Comparison of ENCODE assay signal across 8 cellular contexts in genomic region chr10:112376578-112376855, GRCh38. TPM values are rescaled to one million over a fixed set of nuclear protein-coding genes. Genes with fewer than 3 reads are reported as not detected.
A peak's percentile ranks its signal among the peaks of the same experiment; 100 is the strongest.
DNase-seq lines count a peak whose midpoint lies in the region; ATAC-seq, FAIRE-seq and TF ChIP-seq lines count a peak whose summit lies in the region.

No MANE protein-coding gene starts in this region.

- peaks cover 44% of the 10 kb centered on the region for H3K36me3 Mint-ChIP-seq in CD4-positive, alpha-beta T cell (ENCODE audit: low read depth)
- H3K36me3 Mint-ChIP-seq in glutamatergic neuron (ENCODE audit: unreplicated experiment) = no peaks in the 10 kb centered on the region

- H2AK5ac ChIP-seq in IMR-90 (ENCODE audit: low read depth, low read length) = peak overlapping the region; percentile 73; the same call in 1 of the 2 replicates

- H3K36me3 ChIP-seq in IMR-90 (ENCODE audit: control insufficient read depth, insufficient read depth, low read length) = no peaks in the 10 kb centered on the region; the same call in 1 of the 2 replicates
- H3K36me3 ChIP-seq in stomach = peaks cover 0 to 9% (median 0%) of the 10 kb centered on the region in 4 donors

- CTCF ChIA-PET in CD4-positive, alpha-beta T cell (lab: Charles Lee) = interaction anchor here (1.5 to 2.3 kb wide), 2 partner anchors 9 to 23 kb away, joined by 3 to 6 read pairs; no protein-coding TSS in a partner anchor
- CTCF ChIA-PET in IMR-90 (lab: Yijun Ruan, JAX) = no interaction called here

- in situ Hi-C loops in IMR-90 (cut with MboI; ENCODE audit: low sequenced_read_pairs) = no loop called here

- H2AK9ac ChIP-seq in IMR-90 (replicated peaks; ENCODE audit: low read depth, low read length, poor library complexity) = peak overlapping the region; percentile 90

- no peaks in the 10 kb centered on the region for H4K20me1 ChIP-seq in IMR-90 (ENCODE audit: insufficient read depth, low read length)

- peaks cover 74% of the 10 kb centered on the region for H3K4me1 Mint-ChIP-seq in CD4-positive, alpha-beta T cell (ENCODE audit: low read depth)
- no peaks in the 10 kb centered on the region for H3K4me1 Mint-ChIP-seq in glutamatergic neuron (ENCODE audit: low read depth, unreplicated experiment)

- TF ChIP-seq CTCF in CD4-positive, alpha-beta T cell (IDR thresholded peaks at IDR 0.05) = no peak
- TF ChIP-seq CTCF in IMR-90 (conservative IDR thresholded peaks at IDR 0.05; ENCODE audit: low read depth, low read length) (no peak), epithelial cell of proximal tubule (conservative IDR thresholded peaks at IDR 0.05; ENCODE audit: low read depth, low read length) (no peak), stomach (IDR thresholded peaks at IDR 0.05) (no peak), glutamatergic neuron (IDR thresholded peaks at IDR 0.05; ENCODE audit: partially characterized antibody, unreplicated experiment) (no peak)

- TF ChIP-seq EP300 in stomach (IDR thresholded peaks at IDR 0.05) = no peak

- no peaks in the 10 kb centered on the region for H3K27me3 ChIP-seq in CD4-positive, alpha-beta T cell (ENCODE audit: control insufficient read depth, insufficient read depth, low read length)
- H3K27me3 ChIP-seq in IMR-90 (ENCODE audit: control insufficient read depth, insufficient read depth, low read length) = no peaks in the 10 kb centered on the region
- H3K27me3 ChIP-seq in stomach = no peaks in the 10 kb centered on the region

- H4K5ac ChIP-seq in IMR-90 (ENCODE audit: low read depth, low read length) = peak overlapping the region; percentile 83

- no peak overlapping the region for H3K9ac ChIP-seq in IMR-90 (ENCODE audit: low read depth, low read length)

- peak overlapping the region; percentile 78 for H3K27ac ChIP-seq in CD4-positive, alpha-beta T cell (ENCODE audit: low read depth, low read length)
- H3K27ac ChIP-seq in IMR-90 (ENCODE audit: insufficient read depth, low read length) = peak overlapping the region; percentile 49; the same call in 1 of the 2 replicates
- H3K27ac ChIP-seq in stomach = peak overlapping the region; percentile 85 to 91 (median 87)

- intact Hi-C loops in CD4-positive, alpha-beta T cell (cut with DNase I, micrococcal nuclease) = loop anchor here in 1 of 2 experiments (5.0 kb wide), 1 partner anchor 71 kb away; the partner anchor contains the start of genes VTI1A and ZDHHC6
- intact Hi-C loops in IMR-90 (cut with micrococcal nuclease) (no loop called here), stomach (cut with DNase I; ENCODE audit: low total_unique reads) (no loop called here)

- no peak overlapping the region; the same call in 2 of the 3 replicates for H2BK15ac ChIP-seq in IMR-90 (ENCODE audit: low read depth, low read length)

- H3K18ac ChIP-seq in IMR-90 (ENCODE audit: low read depth, low read length) = no peak overlapping the region

- no peak overlapping the region for H3K56ac ChIP-seq in IMR-90 (ENCODE audit: extremely low read depth, insufficient read depth, low read length)

- no peak for TF ChIP-seq POLR2A in IMR-90 (IDR thresholded peaks at IDR 0.05; ENCODE audit: low read depth, low read length)
- TF ChIP-seq POLR2A in stomach (IDR thresholded peaks at IDR 0.05) = no peak

- peak overlapping the region; percentile 95 for H3K27ac Mint-ChIP-seq in CD4-positive, alpha-beta T cell
- no peak overlapping the region for H3K27ac Mint-ChIP-seq in glutamatergic neuron (ENCODE audit: unreplicated experiment)

- H2BK5ac ChIP-seq in IMR-90 (ENCODE audit: low read depth, low read length, poor library complexity, severe bottlenecking) = no peak overlapping the region

- peak overlapping the region; percentile 96; the same call in 1 of the 2 replicates for H3K14ac ChIP-seq in IMR-90 (replicated peaks; ENCODE audit: low read depth, low read length)

- dilution Hi-C loops in IMR-90 (cut with HindIII; ENCODE audit: low sequenced_read_pairs, unreplicated experiment) = no loop called here

- no CpG with 5 or more reads among the region's 3 CpGs for WGBS in IMR-90 (ENCODE audit: extremely low coverage in 2 of 2, insufficient read length in 1 of 2), 2 experiments
- 22 to 38% (median 28%) methylated on average over 3 of the region's 3 CpGs for WGBS in stomach, 5 donors

- peak overlapping the region; percentile 100 for H3K4me3 Mint-ChIP-seq in CD4-positive, alpha-beta T cell
- no peak overlapping the region for H3K4me3 Mint-ChIP-seq in glutamatergic neuron (ENCODE audit: unreplicated experiment)

- peak; percentile 7 for ATAC-seq in CD4-positive, alpha-beta T cell (ENCODE audit: poor library complexity)
- ATAC-seq in GM21360 (IDR thresholded peaks at IDR 0.05; ENCODE audit: unreplicated experiment) (peak; percentile 17), IMR-90 (ENCODE audit: low read depth) (no peak)

- no peak for TF ChIP-seq RAD21 in IMR-90 (IDR thresholded peaks at IDR 0.05; ENCODE audit: low read length)

- H2AFZ ChIP-seq in IMR-90 (replicated peaks; ENCODE audit: low read length, poor library complexity) = peak overlapping the region; percentile 97

- POLR2A ChIA-PET in CD4-positive, alpha-beta T cell (lab: Charles Lee) = interaction anchor here (0.7 to 3.0 kb wide), 5 partner anchors 11 to 193 kb away, joined by 3 to 40 read pairs (median 15); partner anchors contain the start of genes GPAM, VTI1A and ZDHHC6
- POLR2A ChIA-PET in IMR-90 (lab: Charles Lee; ENCODE audit: unreplicated experiment) = no interaction called here

- H3K4me2 ChIP-seq in IMR-90 (ENCODE audit: low read depth, low read length) = no peak overlapping the region; the same call in 1 of the 2 replicates

- H4K91ac ChIP-seq in IMR-90 (ENCODE audit: insufficient read depth, low read depth, low read length) = peak overlapping the region; percentile 79; the same call in 1 of the 2 replicates

- H3K27me3 Mint-ChIP-seq in CD4-positive, alpha-beta T cell = no peaks in the 10 kb centered on the region
- H3K27me3 Mint-ChIP-seq in glutamatergic neuron (ENCODE audit: unreplicated experiment) = no peaks in the 10 kb centered on the region

- H4K8ac ChIP-seq in IMR-90 (ENCODE audit: low read depth in 2 of 2, low read length in 2 of 2) = peak overlapping the region; percentile 90 to 94; a peak in 3 of 4 replicates

- H2BK20ac ChIP-seq in IMR-90 (ENCODE audit: low read depth, low read length) = peak overlapping the region; percentile 26; the same call in 1 of the 2 replicates

- no peaks in the 10 kb centered on the region for H3K9me3 Mint-ChIP-seq in CD4-positive, alpha-beta T cell
- peaks cover 2% of the 10 kb centered on the region for H3K9me3 Mint-ChIP-seq in glutamatergic neuron (ENCODE audit: unreplicated experiment)

- H3K4ac ChIP-seq in IMR-90 (ENCODE audit: low read depth, low read length) = peak overlapping the region; percentile 96; the same call in 1 of the 2 replicates

- peaks cover 18% of the 10 kb centered on the region for H3K4me1 ChIP-seq in IMR-90 (ENCODE audit: control insufficient read depth, insufficient read depth, low read length)
- peaks cover 24 to 57% (median 40%) of the 10 kb centered on the region in 4 donors for H3K4me1 ChIP-seq in stomach

- peaks cover 10% of the 10 kb centered on the region; the same call in 1 of the 2 replicates for H3K9me1 ChIP-seq in IMR-90 (ENCODE audit: insufficient read depth, low read length)

- no TSS peak for BruUV-seq in IMR-90 (replicated peaks; lab: Mats Ljungman, UMichigan)

- no peaks in the 10 kb centered on the region for H3K9me3 ChIP-seq in CD4-positive, alpha-beta T cell (ENCODE audit: control insufficient read depth, low read length)
- H3K9me3 ChIP-seq in IMR-90 (ENCODE audit: control insufficient read depth, insufficient read depth, low read length) (no peaks in the 10 kb centered on the region), stomach (no peaks in the 10 kb centered on the region)

- DNase-seq in CD4-positive, alpha-beta T cell = no peak
- DNase-seq in IMR-90 = no peak
- no peak for DNase-seq in epithelial cell of proximal tubule (ENCODE audit: low read depth)
- no peak for DNase-seq in stomach
- no peak for DNase-seq in glutamatergic neuron
- DNase-seq in frontal cortex (ENCODE audit: low spot score in 2 of 2) = no peak
- no peak for DNase-seq in T-helper 9 cell

- H3K4me3 ChIP-seq in IMR-90 (ENCODE audit: insufficient read depth, low read depth, low read length) (no peak overlapping the region), epithelial cell of proximal tubule (ENCODE audit: low read depth, low read length) (peak overlapping the region; percentile 22), stomach (peak overlapping the region; percentile 43 to 62 (median 54))

- 0 out of 2 replicates have a peak overlapping the region, but pooled peaks have one; percentile 88 for H2BK120ac ChIP-seq in IMR-90 (ENCODE audit: low read depth, low read length)

- no peaks in the 10 kb centered on the region for H3K79me1 ChIP-seq in IMR-90 (ENCODE audit: low read depth in 1 of 2, low read length in 2 of 2)

- H3K23ac ChIP-seq in IMR-90 (ENCODE audit: low read depth, low read length) = no peak overlapping the region

- no peak for FAIRE-seq in frontal cortex (lab: Jason Lieb, UNC)

TF ChIP-seq in IMR-90, 13 proteins besides CTCF, POLR2A, EP300 and RAD21:
- TF ChIP-seq USF2 (IDR thresholded peaks at IDR 0.05; ENCODE audit: low read depth, low read length) (no peak), SMC3 (IDR thresholded peaks at IDR 0.05; ENCODE audit: low read depth, low read length) (no peak), NFE2L2 (IDR thresholded peaks at IDR 0.05; ENCODE audit: low read depth, low read length) (no peak), RCOR1 (IDR thresholded peaks at IDR 0.05; ENCODE audit: insufficient replicate concordance, low read length) (no peak), BHLHE40 (IDR thresholded peaks at IDR 0.05; ENCODE audit: low read depth, low read length) (no peak)

RNA-seq across cellular contexts. Expression of gene ACSL5, which starts 2.6 kb away (rescaled TPM):
- 10 to 100 TPM; 11.4 to 14.1 TPM for total RNA-seq in CD4-positive, alpha-beta T cell
- total RNA-seq in IMR-90 (2012; rRNA removed) (1.1 and 1.3 TPM in 2 replicates), epithelial cell of proximal tubule (3.1 and 3.3 TPM in 2 replicates), stomach (100 to 1,000 TPM in 1 of 5 donors, 10 to 100 TPM in 4; 14.3 to 144 (median 44.0) TPM), glutamatergic neuron (ENCODE audit: unreplicated experiment) (not detected), frontal cortex (2.4 TPM)
- polyA plus RNA-seq in IMR-90 (2012; rRNA removed) (0.86 and 0.87 TPM in 2 replicates), stomach (10 to 100 TPM in 1 of 3 donors, 1 to 10 TPM in 2; 4.9 to 16.9 (median 7.5) TPM)
- polyA plus RNA-seq in IMR-90 (2012; cell fraction: cytosol; rRNA removed) = 0.31 and 0.43 TPM in 2 replicates
- 0.59 and 3.7 TPM in 2 replicates for polyA plus RNA-seq in IMR-90 (2012; cell fraction: nucleus; rRNA removed; ENCODE audit: low replicate concordance)
